Comparison of ENCODE assay signal across 8 cellular contexts in the genomic region with DNA sequence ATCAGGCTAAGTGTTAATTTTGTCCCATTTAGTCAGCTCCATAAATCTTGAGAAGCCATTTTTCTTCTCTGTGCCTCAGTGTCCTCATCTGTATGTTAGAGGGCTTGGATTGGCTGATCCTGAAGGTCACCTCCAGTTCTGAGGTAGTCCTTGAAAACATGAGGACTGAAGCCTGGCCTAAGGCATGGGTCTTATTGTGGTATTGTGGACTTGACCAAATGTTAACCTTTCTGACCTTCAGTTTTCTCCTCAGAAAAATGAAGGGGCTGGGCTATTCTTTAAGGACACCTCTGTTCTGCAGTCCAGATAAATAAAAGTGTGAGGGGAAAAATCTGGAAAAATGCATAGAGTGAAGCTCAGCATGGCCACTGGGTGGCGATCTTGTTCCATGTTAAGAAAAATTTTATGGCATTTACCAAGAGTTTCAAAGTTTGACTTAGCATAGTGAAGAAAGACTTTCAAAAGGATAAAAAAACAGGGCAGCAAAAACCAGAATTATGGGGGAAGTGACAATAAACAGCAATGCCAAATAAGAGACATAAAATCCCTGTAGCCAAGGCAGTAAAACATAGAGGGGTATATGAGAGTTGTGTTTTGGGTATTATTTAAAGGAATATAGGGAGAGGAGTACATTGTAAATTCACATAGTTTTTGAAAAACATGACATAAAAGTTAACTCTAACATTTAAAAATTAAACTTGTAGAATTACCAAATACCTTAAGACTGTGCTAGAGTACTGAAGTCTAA. TPM values are rescaled to one million over a fixed set of nuclear protein-coding genes. Genes with fewer than 3 reads are reported as not detected.
DNase-seq lines count a peak whose midpoint lies in the region; ATAC-seq lines count a peak whose summit lies in the region.

No MANE protein-coding gene starts in this region.

- no peaks in the 10 kb centered on the region for H3K27me3 Mint-ChIP-seq in CD4-positive, CD25-positive, alpha-beta regulatory T cell

- no peaks in the 10 kb centered on the region for H3K4me1 ChIP-seq in CD4-positive, CD25-positive, alpha-beta regulatory T cell (ENCODE audit: control insufficient read depth, insufficient read depth, low read length, poor library complexity, severe bottlenecking)
- H3K4me1 ChIP-seq in Karpas-422 (ENCODE audit: low read length): no peaks in the 10 kb centered on the region; the same call in 1 of the 2 replicates

- H3K27ac ChIP-seq in CD4-positive, CD25-positive, alpha-beta regulatory T cell (ENCODE audit: insufficient read depth, low read length, poor library complexity, severe bottlenecking): no peak overlapping the region
- no peak overlapping the region for H3K27ac ChIP-seq in Karpas-422 (ENCODE audit: low read length)

- no peaks in the 10 kb centered on the region for H3K27me3 ChIP-seq in CD4-positive, CD25-positive, alpha-beta regulatory T cell (ENCODE audit: control insufficient read depth, insufficient read depth, low read length)
- no peaks in the 10 kb centered on the region for H3K27me3 ChIP-seq in Karpas-422 (ENCODE audit: low read length)

- H2AFZ ChIP-seq in Karpas-422 (ENCODE audit: low read length): no peak overlapping the region

- peaks cover 5 to 20% (median 15%) of the 10 kb centered on the region in 4 donors for H3K4me1 Mint-ChIP-seq in CD4-positive, CD25-positive, alpha-beta regulatory T cell

- H3K36me3 ChIP-seq in CD4-positive, CD25-positive, alpha-beta regulatory T cell (ENCODE audit: control insufficient read depth, insufficient read depth, low read length): no peaks in the 10 kb centered on the region
- no peaks in the 10 kb centered on the region for H3K36me3 ChIP-seq in Karpas-422 (ENCODE audit: insufficient read depth, low read length)

- H3K4me2 ChIP-seq in Karpas-422 (ENCODE audit: low read depth, low read length, poor library complexity, severe bottlenecking): no peak overlapping the region

- peak; percentile 38 to 76 (median 64) for DNase-seq in CD4-positive, CD25-positive, alpha-beta regulatory T cell
- DNase-seq in Karpas-422 (peak; percentile 84), SHP77 treated with DMSO at 0.1 percent for 48 hours (lab: John Stamatoyannopoulos, UW) (peak; percentile 43), glomerular visceral epithelial cell (ENCODE audit: extremely low spot score) (peak; percentile 74), retina (peak; percentile 75)
- peak in 3 of 4 experiments; percentile 34 to 49 (median 38) for DNase-seq in activated naive CD4-positive, alpha-beta T cell (lab: John Stamatoyannopoulos, UW)

- H3K9ac ChIP-seq in Karpas-422 (ENCODE audit: low read length): no peak overlapping the region

- no peak overlapping the region for H3K4me3 Mint-ChIP-seq in CD4-positive, CD25-positive, alpha-beta regulatory T cell

- ATAC-seq in CD4-positive, CD25-positive, alpha-beta regulatory T cell (ENCODE audit: low read depth in 2 of 2): peak in 1 of 2 donors; percentile 50
- ATAC-seq in GM21367 (IDR thresholded peaks at IDR 0.05; ENCODE audit: unreplicated experiment) (peak; percentile 66), GM18520 (IDR thresholded peaks at IDR 0.05; ENCODE audit: unreplicated experiment) (no peak)

- no peaks in the 10 kb centered on the region for H3K9me3 Mint-ChIP-seq in CD4-positive, CD25-positive, alpha-beta regulatory T cell

- no peaks in the 10 kb centered on the region for H3K9me3 ChIP-seq in CD4-positive, CD25-positive, alpha-beta regulatory T cell (ENCODE audit: control insufficient read depth in 2 of 2, low read length in 2 of 2)
- no peaks in the 10 kb centered on the region for H3K9me3 ChIP-seq in Karpas-422 (ENCODE audit: low read length)

- H3K4me3 ChIP-seq in CD4-positive, CD25-positive, alpha-beta regulatory T cell (ENCODE audit: low read depth, low read length): no peak overlapping the region
- H3K4me3 ChIP-seq in Karpas-422 (ENCODE audit: low read length): no peak overlapping the region

- no peaks in the 10 kb centered on the region for H4K20me1 ChIP-seq in Karpas-422 (ENCODE audit: insufficient read depth, low read depth, low read length)

- no peaks in the 10 kb centered on the region for H3K36me3 Mint-ChIP-seq in CD4-positive, CD25-positive, alpha-beta regulatory T cell

- H3K27ac Mint-ChIP-seq in CD4-positive, CD25-positive, alpha-beta regulatory T cell: peak overlapping the region in 1 of 3 donors; percentile 10

- H3K9me2 ChIP-seq in Karpas-422 (replicated peaks; ENCODE audit: insufficient read depth, low read length): no peaks in the 10 kb centered on the region

- H3K79me2 ChIP-seq in Karpas-422 (ENCODE audit: low read length): no peaks in the 10 kb centered on the region

RNA-seq across cellular contexts. Expression of gene TFB1M, which starts 13.2 kb away (rescaled TPM):
- 17.7 TPM for total RNA-seq in CD4-positive, CD25-positive, alpha-beta regulatory T cell
- polyA plus RNA-seq in CD4-positive, CD25-positive, alpha-beta regulatory T cell: 10 to 100 TPM; 10.5 to 26.5 (median 18.3) TPM
- 40.3 and 45.0 TPM in 2 replicates for total RNA-seq in Karpas-422 (2014; rRNA removed; shearing (Covaris generic); ENCODE audit: low replicate concordance)
